In the genomic region with DNA sequence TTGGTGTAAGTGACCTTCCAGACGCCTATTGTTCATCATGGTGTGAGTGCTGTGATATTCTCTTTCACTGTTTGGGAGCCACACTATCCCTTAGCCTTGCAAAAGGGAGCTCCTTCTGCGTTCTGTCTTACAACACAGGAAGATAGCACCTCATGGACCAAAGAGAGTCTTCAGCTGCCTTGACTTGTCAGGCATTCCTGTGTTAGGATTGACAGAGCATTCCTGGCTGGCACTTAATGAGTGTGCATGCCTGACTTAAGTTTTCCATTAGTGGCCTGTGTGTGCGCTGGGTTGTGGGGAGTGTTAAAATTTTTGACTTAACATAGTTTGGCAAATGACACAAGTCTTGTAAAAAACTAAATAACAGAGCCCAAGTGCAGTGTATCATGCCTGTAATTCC, we compare ENCODE assay signal across 1 cellular context.
TF ChIP-seq lines count a peak whose summit lies in the region.

No MANE protein-coding gene starts in this region.

TF ChIP-seq in H1, 55 proteins besides CTCF, POLR2A, EP300 and RAD21 (continued from another document):
- TF ChIP-seq POU5F1 (IDR thresholded peaks at IDR 0.05; ENCODE audit: low read depth, low read length) (no peak), SIX5 (IDR thresholded peaks at IDR 0.05; ENCODE audit: low read depth, low read length) (no peak), CREB1 (IDR thresholded peaks at IDR 0.05) (no peak), MAX (IDR thresholded peaks at IDR 0.05) (no peak), JUND (IDR thresholded peaks at IDR 0.05; ENCODE audit: low read length) (no peak), TAF1 (IDR thresholded peaks at IDR 0.05; ENCODE audit: low read depth, low read length) (no peak), CHD7 (IDR thresholded peaks at IDR 0.05; ENCODE audit: insufficient replicate concordance, low read length) (no peak), MAFK (IDR thresholded peaks at IDR 0.05; ENCODE audit: low read depth, low read length) (no peak), CBX5 (IDR thresholded peaks at IDR 0.05; ENCODE audit: low read depth, low read length) (no peak), SAP30 (IDR thresholded peaks at IDR 0.05; ENCODE audit: insufficient read depth, insufficient replicate concordance, low read length) (no peak), ASH2L (IDR thresholded peaks at IDR 0.05; ENCODE audit: low read length) (no peak), NRF1 (IDR thresholded peaks at IDR 0.05; ENCODE audit: low read depth, low read length) (no peak)
